13 cellular contexts compared by ENCODE assay signal in genomic region chr11:69377029-69377952, GRCh38.
DNase-seq lines count a peak whose midpoint lies in the region; ATAC-seq, FAIRE-seq and TF ChIP-seq lines count a peak whose summit lies in the region.
"Had no signal": no experiment of that assay in that cellular context is flagged by ENCODE, and none has a peak within 500 bp of the region (broad histone marks: within the 10 kb centered on the region; RNA-seq: fewer than 3 reads in every experiment).

No MANE protein-coding gene starts in this region.

- no peak overlapping the region for H3K4me2 ChIP-seq in GM12878 (ENCODE audit: control insufficient read depth, insufficient read depth)
- H3K4me2 ChIP-seq in mesenchymal stem cell (ENCODE audit: low read length, poor library complexity, severe bottlenecking): no peak overlapping the region

- TF ChIP-seq POLR2A in GM12878 (IDR thresholded peaks at IDR 0.05; ENCODE audit: low read depth, low read length) (no peak), body of pancreas (IDR thresholded peaks at IDR 0.05) (no peak)

- TF ChIP-seq RAD21 in GM12878 (IDR thresholded peaks at IDR 0.05; ENCODE audit: insufficient read depth, low read depth, low read length): no peak

- H3K27me3 ChIP-seq in right cardiac atrium (ENCODE audit: control insufficient read depth, insufficient read depth) (no peaks in the 10 kb centered on the region), GM12878 (replicated peaks in 1 of 2; ENCODE audit: control insufficient read depth in 2 of 2, insufficient read depth in 2 of 2, low read length in 1 of 2) (no peaks in the 10 kb centered on the region; a peak in 1 of 4 replicates), mesenchymal stem cell (ENCODE audit: control insufficient read depth in 1 of 2, insufficient read depth in 1 of 2, low read length in 2 of 2) (no peaks in the 10 kb centered on the region), body of pancreas (no peaks in the 10 kb centered on the region)
- H3K27me3 ChIP-seq in effector memory CD4-positive, alpha-beta T cell (replicated peaks; ENCODE audit: control insufficient read depth, insufficient read depth, low read length, poor library complexity, severe bottlenecking): no peaks in the 10 kb centered on the region
- H3K27me3 ChIP-seq: right atrium auricular region, tibial nerve had no signal

- ATAC-seq in right cardiac atrium (no peak), GM12878 (no peak), body of pancreas (no peak)
- ATAC-seq: naive thymus-derived CD8-positive, alpha-beta T cell had no signal

- no peak overlapping the region for H3K18ac ChIP-seq in mesenchymal stem cell (ENCODE audit: low read depth in 1 of 2, low read length in 2 of 2)

- no TSS peak for BruUV-seq in GM12878 (replicated peaks; lab: Mats Ljungman, UMichigan)

- H2BK12ac ChIP-seq in mesenchymal stem cell (ENCODE audit: low read length in 2 of 2): no peak overlapping the region

- H3K27ac ChIP-seq in right cardiac atrium (ENCODE audit: low read length): no peak overlapping the region
- H3K27ac ChIP-seq in GM12878 (ENCODE audit: control insufficient read depth, insufficient read depth): no peak overlapping the region
- no peak overlapping the region for H3K27ac ChIP-seq in mesenchymal stem cell (ENCODE audit: low read length, poor library complexity, severe bottlenecking)
- H3K27ac ChIP-seq in body of pancreas: no peak overlapping the region
- H3K27ac ChIP-seq in effector memory CD4-positive, alpha-beta T cell (ENCODE audit: insufficient read depth, low read length, poor library complexity, severe bottlenecking): no peak overlapping the region
- H3K27ac ChIP-seq: right atrium auricular region had no signal

- H3K23ac ChIP-seq in mesenchymal stem cell (ENCODE audit: low read length in 2 of 2): no peak overlapping the region

- TF ChIP-seq CTCF in GM12878 (IDR thresholded peaks at IDR 0.05 in 2 of 3, conservative IDR thresholded peaks at IDR 0.05 in 1 of 3; ENCODE audit: control insufficient read depth in 2 of 3, extremely low read depth in 1 of 3, insufficient read depth in 1 of 3, low read depth in 3 of 3, low read length in 3 of 3): no peak
- TF ChIP-seq CTCF in body of pancreas (IDR thresholded peaks at IDR 0.05): no peak

- no peaks in the 10 kb centered on the region for H4K20me1 ChIP-seq in GM12878 (ENCODE audit: control insufficient read depth, insufficient read depth)

- POLR2A ChIA-PET in GM12878 (lab: Charles Lee): no interaction called here

- CTCF ChIA-PET in GM12878 (lab: Yijun Ruan, JAX): no interaction called here

- no peak overlapping the region for H3K4me3 ChIP-seq in right cardiac atrium (ENCODE audit: low read length)
- H3K4me3 ChIP-seq in GM12878: no peak overlapping the region
- no peak overlapping the region for H3K4me3 ChIP-seq in mesenchymal stem cell (ENCODE audit: insufficient read depth in 1 of 2, low read depth in 1 of 2, low read length in 2 of 2)
- no peak overlapping the region for H3K4me3 ChIP-seq in body of pancreas
- no peak overlapping the region for H3K4me3 ChIP-seq in effector memory CD4-positive, alpha-beta T cell (ENCODE audit: insufficient read depth, low read depth, low read length, poor library complexity, severe bottlenecking)
- H3K4me3 ChIP-seq: right atrium auricular region, tibial nerve had no signal

- no peak for FAIRE-seq in GM12878 (lab: Jason Lieb, UNC)

- no peaks in the 10 kb centered on the region for H3K79me2 ChIP-seq in GM12878 (ENCODE audit: control insufficient read depth, insufficient read depth, low read length)

- H3K36me3 ChIP-seq in GM12878 (ENCODE audit: control insufficient read depth in 2 of 2, insufficient read depth in 2 of 2, low read length in 1 of 2) (no peaks in the 10 kb centered on the region), mesenchymal stem cell (ENCODE audit: control insufficient read depth in 1 of 2, insufficient read depth in 2 of 2, low read depth in 1 of 2, low read length in 2 of 2) (peaks cover 5 to 6% of the 10 kb centered on the region in 2 experiments), body of pancreas (replicated peaks in 1 of 2; ENCODE audit: insufficient read depth in 1 of 2, low read depth in 2 of 2) (no peaks in the 10 kb centered on the region)
- no peaks in the 10 kb centered on the region for H3K36me3 ChIP-seq in effector memory CD4-positive, alpha-beta T cell (ENCODE audit: control insufficient read depth, insufficient read depth, low read length)
- H3K36me3 ChIP-seq: right atrium auricular region, tibial nerve had no signal

- RAD21 ChIA-PET in GM12878 (lab: Charles Lee; ENCODE audit: unreplicated experiment): no interaction called here

- H3K79me1 ChIP-seq in mesenchymal stem cell (replicated peaks; ENCODE audit: low read length, poor library complexity, severe bottlenecking): no peaks in the 10 kb centered on the region

- SMC1A ChIA-PET in GM12878 (lab: Charles Lee; ENCODE audit: uncharacterized antibody, unreplicated experiment): no interaction called here

- 76% methylated on average over 54 of the region's 54 CpGs for WGBS in right cardiac atrium
- 47% methylated on average over 40 of the region's 54 CpGs for WGBS in GM12878 (ENCODE audit: insufficient coverage, insufficient replicate concordance, low lambda C conversion rate, missing lambda C conversion rate)
- WGBS in mesenchymal stem cell: 92% methylated on average over 54 of the region's 54 CpGs
- 69 to 77% methylated on average over 38 to 50 of the region's 54 CpGs for WGBS in body of pancreas, 2 donors

- H2AK5ac ChIP-seq in mesenchymal stem cell (ENCODE audit: low read length, severe bottlenecking): no peak overlapping the region

- no peak overlapping the region for H2BK120ac ChIP-seq in mesenchymal stem cell (ENCODE audit: low read depth, low read length)

- peak overlapping the region; percentile 52 for H4K91ac ChIP-seq in mesenchymal stem cell (ENCODE audit: low read length)

- intact Hi-C loops in right cardiac atrium (cut with DNase I): no loop called here
- intact Hi-C loops in cardiac septum (cut with DNase I): no loop called here
- intact Hi-C loops in GM12878 (cut with micrococcal nuclease; ENCODE audit: unreplicated experiment): no loop called here
- intact Hi-C loops in body of pancreas (cut with DNase I): no loop called here

- peak overlapping the region in 1 of 2 experiments; percentile 34 for H3K4ac ChIP-seq in mesenchymal stem cell (ENCODE audit: low read depth in 1 of 2, low read length in 2 of 2)

- H2BK5ac ChIP-seq in mesenchymal stem cell (ENCODE audit: low read depth, low read length, poor library complexity, severe bottlenecking): no peak overlapping the region

- H2AFZ ChIP-seq in GM12878 (ENCODE audit: control insufficient read depth, low read depth, low read length) (no peak overlapping the region), mesenchymal stem cell (ENCODE audit: low read depth, low read length) (no peak overlapping the region)

- DNase-seq in right cardiac atrium (peak in 2 of 3 donors; percentile 33 to 40), cardiac septum (ENCODE audit: low spot score) (no peak), GM12878 (ENCODE audit: low read depth, low spot score) (no peak), mesenchymal stem cell (no peak), body of pancreas (no peak), NCI-H1048 (lab: John Stamatoyannopoulos, UW) (no peak), ureter (ENCODE audit: low spot score) (no peak)
- DNase-seq in effector memory CD4-positive, alpha-beta T cell: no peak
- DNase-seq: NCI-H1092; stimulated activated CD4-positive, alpha-beta T cell treated with anti-CD3 and anti-CD28 coated beads, Interleukin-4, amount 100 ng/mL, for 24 hours had no signal

- H4K8ac ChIP-seq in mesenchymal stem cell (ENCODE audit: low read length): no peak overlapping the region

- H3K14ac ChIP-seq in mesenchymal stem cell (ENCODE audit: low read length in 2 of 2): no peak overlapping the region

- H3K4me1 ChIP-seq in right cardiac atrium (ENCODE audit: control insufficient read depth, insufficient read depth, low read length) (no peaks in the 10 kb centered on the region), GM12878 (ENCODE audit: control insufficient read depth, insufficient read depth, low read length) (no peaks in the 10 kb centered on the region), mesenchymal stem cell (ENCODE audit: control insufficient read depth, insufficient read depth, low read depth, low read length) (peaks cover 14% of the 10 kb centered on the region), body of pancreas (no peaks in the 10 kb centered on the region)
- H3K4me1 ChIP-seq in effector memory CD4-positive, alpha-beta T cell (ENCODE audit: control insufficient read depth, insufficient read depth, low read length, poor library complexity, severe bottlenecking): no peaks in the 10 kb centered on the region
- H3K4me1 ChIP-seq: right atrium auricular region had no signal

- peak overlapping the region; percentile 66 for H2BK15ac ChIP-seq in mesenchymal stem cell (ENCODE audit: low read depth, poor library complexity, severe bottlenecking)

- in situ Hi-C loops in GM12878 (cut with MboI): no loop called here

- no peak overlapping the region for H3K9ac ChIP-seq in GM12878 (ENCODE audit: control insufficient read depth, insufficient read depth, low read length)
- no peak overlapping the region for H3K9ac ChIP-seq in mesenchymal stem cell (ENCODE audit: low read length)

- TF ChIP-seq EP300 in GM12878 (IDR thresholded peaks at IDR 0.05; ENCODE audit: borderline replicate concordance in 1 of 2, control insufficient read depth in 1 of 2, low read depth in 2 of 2, low read length in 2 of 2): no peak

- no peaks in the 10 kb centered on the region for H3K9me3 ChIP-seq in right cardiac atrium (ENCODE audit: control insufficient read depth, low read length)
- no peaks in the 10 kb centered on the region for H3K9me3 ChIP-seq in GM12878 (replicated peaks; ENCODE audit: control insufficient read depth, insufficient read depth, low read length)
- H3K9me3 ChIP-seq in mesenchymal stem cell (ENCODE audit: control insufficient read depth, low read length): no peaks in the 10 kb centered on the region
- H3K9me3 ChIP-seq in body of pancreas: no peaks in the 10 kb centered on the region
- no peaks in the 10 kb centered on the region for H3K9me3 ChIP-seq in effector memory CD4-positive, alpha-beta T cell (ENCODE audit: control insufficient read depth, low read length)
- H3K9me3 ChIP-seq: right atrium auricular region, tibial nerve had no signal

Comparison
In these comparisons a context has a peak if more than half of its experiments do, and no peak if none do; other contexts are left out.
1. DNase-seq: peak in right cardiac atrium (2 of 3); none in cardiac septum (single experiment), GM12878 (single experiment), mesenchymal stem cell (single experiment), body of pancreas (0 of 4), NCI-H1048 (single experiment), effector memory CD4-positive, alpha-beta T cell (0 of 3) and ureter (single experiment).